Comparison of ENCODE assay signal across 36 cellular contexts in the genomic region with DNA sequence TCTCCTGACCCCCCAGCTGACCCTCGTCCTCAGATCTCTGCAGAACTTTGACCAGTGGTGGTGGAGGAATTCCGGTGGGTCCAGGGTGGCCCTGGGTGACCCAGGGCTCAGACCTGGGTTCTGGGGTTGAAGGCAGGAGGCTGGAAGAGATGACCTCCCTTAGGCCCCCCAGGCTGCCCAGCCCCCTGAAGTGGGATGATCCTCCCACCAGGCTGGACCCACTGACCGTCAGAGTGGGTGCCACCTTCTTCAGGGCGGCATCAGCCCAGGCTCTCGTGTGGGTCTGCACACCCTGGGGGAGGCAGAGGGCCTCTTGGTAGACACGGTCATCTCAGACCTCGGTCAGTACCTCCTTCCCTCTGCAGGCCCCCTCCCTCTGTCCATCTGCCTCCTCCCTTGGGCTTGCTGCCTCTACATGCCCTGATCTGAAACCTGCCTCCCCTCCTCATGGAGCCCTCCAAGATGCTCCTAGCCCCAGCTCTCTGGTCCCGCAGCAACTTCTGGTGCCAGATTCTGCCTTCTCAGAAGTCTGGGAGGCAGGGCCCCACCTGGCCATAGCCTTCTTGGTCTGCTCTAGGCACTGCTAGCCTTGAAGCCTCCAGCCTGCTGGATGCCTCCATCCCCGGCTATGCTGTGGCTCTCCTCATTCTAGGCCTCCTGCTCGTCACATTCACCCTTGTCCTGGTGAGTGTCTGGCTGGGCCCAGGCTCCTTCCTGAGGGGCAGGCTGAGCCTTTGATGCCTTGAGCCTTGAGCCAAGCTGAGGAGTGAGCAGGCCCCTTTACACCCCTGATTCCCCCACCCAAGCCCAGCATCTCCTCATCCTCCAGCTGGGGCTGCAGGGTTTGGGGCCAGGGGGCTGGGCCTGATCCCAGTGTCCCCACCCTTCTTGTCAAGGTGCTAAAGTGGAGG. TPM values are rescaled to one million over a fixed set of nuclear protein-coding genes. Genes with fewer than 3 reads are reported as not detected.
"Had no signal": no experiment of that assay in that cellular context is flagged by ENCODE, and none has a peak within 500 bp of the region (broad histone marks: within the 10 kb centered on the region; RNA-seq: fewer than 3 reads in every experiment).

No MANE protein-coding gene starts in this region.

- DNase-seq: activated B cell treated with CpG ODN at 0.5 μM for 24 hours; activated CD4-positive, alpha-beta memory T cell treated with anti-CD3 and anti-CD28 coated beads for 36 hours; activated CD4-positive, alpha-beta T cell treated with anti-CD3 and anti-CD28 coated beads for 4 hours; activated CD4-positive, alpha-beta T cell treated with anti-CD3 and anti-CD28 coated beads, Interleukin-2, amount 50 U/mL, for 1 hour; activated CD4-positive, CD25-positive, alpha-beta regulatory T cell treated with anti-CD3 and anti-CD28 coated beads, Interleukin-2, amount 50 U/mL, for 72 hours; activated CD8-positive, alpha-beta memory T cell treated with anti-CD3 and anti-CD28 coated beads, Interleukin-2, amount 10 ng/mL, durations not matched to agents 7 days and 5 days; activated gamma-delta T cell treated with Interleukin-2 at 50 U/mL for 16 hours; activated naive CD4-positive, alpha-beta T cell treated with anti-CD3 and anti-CD28 coated beads for 36 hours; activated T-cell treated with anti-CD3 and anti-CD28 coated beads, Interleukin-2, amount 50 U/mL, for 1 hour; activated T-cell treated with anti-CD3 and anti-CD28 coated beads, Interleukin-2, amount 50 U/mL, for 72 hours; adrenal gland; body of pancreas; NCI-H1048; NCI-H1105 treated with DMSO at 0.1 percent for 48 hours; NCI-H1436; NCI-H1694; NCI-H2029 treated with DMSO at 0.1 percent for 48 hours; NCI-H2107; NCI-H2171; NCI-H510A; NCI-H526; NCI-H748 treated with DMSO at 0.1 percent for 48 hours; NK-92 treated with Interleukin-12 subunit alpha and Interleukin-12 subunit beta, amount 100 ng/mL, for 24 hours; PC-3; Peyer's patch; RPMI8226; SHP77 treated with DMSO at 0.1 percent for 48 hours; SK-N-SH; T-helper 9 cell had no signal

- ATAC-seq: activated CD8-positive, alpha-beta memory T cell treated with anti-CD3 and anti-CD28 coated beads, Interleukin-2, amount 10 ng/mL, durations not matched to agents 7 days and 5 days; activated naive CD4-positive, alpha-beta T cell treated with anti-CD3 and anti-CD28 coated beads, Interleukin-2, amount 50 U/mL, for 72 hours; activated T-cell treated with anti-CD3 and anti-CD28 coated beads, Interleukin-2, amount 50 U/mL, for 72 hours; activated T-helper 17 cell treated with anti-CD3 and anti-CD28 coated beads, Interleukin-2, amount 50 U/mL, for 72 hours; body of pancreas; K562; PC-3 had no signal

- H3K4me3 Mint-ChIP-seq: activated B cell treated with CpG ODN at 0.5 μM for 24 hours; activated CD4-positive, alpha-beta memory T cell treated with anti-CD3 and anti-CD28 coated beads for 36 hours; activated CD8-positive, alpha-beta memory T cell treated with anti-CD3 and anti-CD28 coated beads, Interleukin-2, amount 10 ng/mL, durations not matched to agents 7 days and 5 days; activated naive CD4-positive, alpha-beta T cell treated with anti-CD3 and anti-CD28 coated beads for 36 hours; activated T-cell treated with anti-CD3 and anti-CD28 coated beads, Interleukin-2, amount 50 U/mL, for 72 hours; activated T-helper 17 cell treated with anti-CD3 and anti-CD28 coated beads, Interleukin-2, amount 50 U/mL, for 72 hours; T-helper 1 cell treated with Interleukin-12 subunit alpha and Interleukin-12 subunit beta and Interleukin-4 antibody, amounts not matched to agents 30 μg/mL and 1 μg/mL, for 36 hours had no signal

- H3K36me3 ChIP-seq: adrenal gland, breast epithelium, Peyer's patch had no signal

- H3K27ac Mint-ChIP-seq: activated B cell treated with CpG ODN at 0.5 μM for 24 hours; activated CD4-positive, alpha-beta memory T cell treated with anti-CD3 and anti-CD28 coated beads for 36 hours; activated CD8-positive, alpha-beta memory T cell treated with anti-CD3 and anti-CD28 coated beads, Interleukin-2, amount 10 ng/mL, durations not matched to agents 7 days and 5 days; activated naive CD4-positive, alpha-beta T cell treated with anti-CD3 and anti-CD28 coated beads for 36 hours; activated naive CD4-positive, alpha-beta T cell treated with anti-CD3 and anti-CD28 coated beads, Interleukin-2, amount 50 U/mL, for 72 hours; activated T-cell treated with anti-CD3 and anti-CD28 coated beads, Interleukin-2, amount 50 U/mL, for 72 hours; activated T-helper 17 cell treated with anti-CD3 and anti-CD28 coated beads, Interleukin-2, amount 50 U/mL, for 72 hours; T-helper 1 cell treated with Interleukin-12 subunit alpha and Interleukin-12 subunit beta and Interleukin-4 antibody, amounts not matched to agents 30 μg/mL and 1 μg/mL, for 36 hours had no signal

- H3K4me3 ChIP-seq: adrenal gland, body of pancreas, breast epithelium, K562, Peyer's patch, SJSA1 had no signal

- H3K9me3 ChIP-seq: adrenal gland, body of pancreas, breast epithelium, Peyer's patch, SJSA1, SK-N-SH had no signal

- H3K4me2 ChIP-seq: SK-N-SH had no signal

- H3K4me1 ChIP-seq: breast epithelium, Peyer's patch had no signal

- H3K27ac ChIP-seq: adrenal gland, body of pancreas, breast epithelium, Peyer's patch, SJSA1, VCaP had no signal

- H3K27me3 ChIP-seq: adrenal gland, body of pancreas, breast epithelium, Peyer's patch, SJSA1 had no signal

- H3K9me3 Mint-ChIP-seq: activated B cell treated with CpG ODN at 0.5 μM for 24 hours; activated CD4-positive, alpha-beta memory T cell treated with anti-CD3 and anti-CD28 coated beads for 36 hours; activated naive CD4-positive, alpha-beta T cell treated with anti-CD3 and anti-CD28 coated beads for 36 hours; activated naive CD4-positive, alpha-beta T cell treated with anti-CD3 and anti-CD28 coated beads, Interleukin-2, amount 50 U/mL, for 72 hours; activated T-cell treated with anti-CD3 and anti-CD28 coated beads, Interleukin-2, amount 50 U/mL, for 72 hours; activated T-helper 17 cell treated with anti-CD3 and anti-CD28 coated beads, Interleukin-2, amount 50 U/mL, for 72 hours; T-helper 1 cell treated with Interleukin-12 subunit alpha and Interleukin-12 subunit beta and Interleukin-4 antibody, amounts not matched to agents 30 μg/mL and 1 μg/mL, for 36 hours had no signal

- H3K9ac ChIP-seq: SK-N-SH had no signal

- H3K36me3 Mint-ChIP-seq: activated CD4-positive, alpha-beta memory T cell treated with anti-CD3 and anti-CD28 coated beads for 36 hours; activated CD8-positive, alpha-beta memory T cell treated with anti-CD3 and anti-CD28 coated beads, Interleukin-2, amount 10 ng/mL, durations not matched to agents 7 days and 5 days had no signal

RNA-seq across cellular contexts. Expression of gene CSPG4, which starts 49.1 kb away (rescaled TPM):
- total RNA-seq: activated B cell treated with CpG ODN at 0.5 μM for 24 hours; activated CD4-positive, alpha-beta memory T cell treated with anti-CD3 and anti-CD28 coated beads for 36 hours; activated naive CD4-positive, alpha-beta T cell treated with anti-CD3 and anti-CD28 coated beads for 36 hours; activated naive CD4-positive, alpha-beta T cell treated with anti-CD3 and anti-CD28 coated beads, Interleukin-2, amount 50 U/mL, for 72 hours; activated T-cell treated with anti-CD3 and anti-CD28 coated beads, Interleukin-2, amount 50 U/mL, for 72 hours had no signal
